ENCODE assay signal across 16 cellular contexts in the genomic region with DNA sequence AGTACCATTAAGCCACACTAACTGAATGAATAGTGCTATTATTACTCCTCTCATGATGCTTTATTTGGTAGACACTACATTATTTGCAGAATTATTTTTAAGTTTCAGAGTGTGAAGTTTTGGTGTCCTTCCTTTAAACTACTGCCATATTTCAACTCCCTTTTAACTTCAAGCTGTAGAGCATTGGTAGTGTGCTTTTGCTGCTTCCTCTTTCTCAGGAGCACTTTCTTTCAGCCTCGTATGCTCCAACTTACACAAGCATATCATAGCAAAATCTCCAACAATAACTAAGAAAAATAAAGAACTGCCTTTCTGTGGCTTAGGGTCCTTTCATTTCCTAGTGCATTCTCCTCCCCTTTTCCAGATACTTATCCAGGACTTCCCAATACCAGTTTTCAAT.
"Had no signal": no experiment of that assay in that cellular context is flagged by ENCODE, and none has a peak within 500 bp of the region (broad histone marks: within the 10 kb centered on the region; RNA-seq: fewer than 3 reads in every experiment).

No MANE protein-coding gene starts in this region.

- H3K4me3 ChIP-seq: breast epithelium, heart left ventricle, lower lobe of right lung, ovary, right lobe of liver, suprapubic skin had no signal

- H3K27ac ChIP-seq: breast epithelium, heart left ventricle, lower lobe of right lung, ovary, right lobe of liver, suprapubic skin, WERI-Rb-1 had no signal

- H3K36me3 ChIP-seq: heart left ventricle, lower lobe of right lung, ovary, right lobe of liver, suprapubic skin, WERI-Rb-1 had no signal

- H3K4me1 ChIP-seq: breast epithelium, heart left ventricle, lower lobe of right lung, right lobe of liver, suprapubic skin had no signal

- DNase-seq: activated CD4-positive, alpha-beta T cell treated with anti-CD3 and anti-CD28 coated beads, Interleukin-2, amount 50 U/mL, for 48 hours; activated naive CD4-positive, alpha-beta T cell treated with anti-CD3 and anti-CD28 coated beads for 36 hours; activated naive CD8-positive, alpha-beta T cell treated with anti-CD3 and anti-CD28 coated beads, Interleukin-2, amount 50 U/mL, for 24 hours; aorta; cerebellar nuclear complex; effector CD8-positive, alpha-beta T cell; heart left ventricle; left cardiac atrium; lower lobe of right lung; nephron progenitor cell; ovary; right lobe of liver; WERI-Rb-1 had no signal

- H3K27me3 ChIP-seq: breast epithelium, heart left ventricle, ovary, right lobe of liver, suprapubic skin had no signal

- ATAC-seq: activated naive CD8-positive, alpha-beta T cell treated with anti-CD3 and anti-CD28 coated beads, Interleukin-2, amount 50 U/mL, for 24 hours; activated T-helper 17 cell treated with anti-CD3 and anti-CD28 coated beads, Interleukin-2, amount 50 U/mL, for 72 hours; heart left ventricle; left cardiac atrium; lower lobe of right lung; right lobe of liver had no signal

- H3K9me3 ChIP-seq: breast epithelium, heart left ventricle, lower lobe of right lung, ovary, right lobe of liver, suprapubic skin had no signal
